In the genomic region with DNA sequence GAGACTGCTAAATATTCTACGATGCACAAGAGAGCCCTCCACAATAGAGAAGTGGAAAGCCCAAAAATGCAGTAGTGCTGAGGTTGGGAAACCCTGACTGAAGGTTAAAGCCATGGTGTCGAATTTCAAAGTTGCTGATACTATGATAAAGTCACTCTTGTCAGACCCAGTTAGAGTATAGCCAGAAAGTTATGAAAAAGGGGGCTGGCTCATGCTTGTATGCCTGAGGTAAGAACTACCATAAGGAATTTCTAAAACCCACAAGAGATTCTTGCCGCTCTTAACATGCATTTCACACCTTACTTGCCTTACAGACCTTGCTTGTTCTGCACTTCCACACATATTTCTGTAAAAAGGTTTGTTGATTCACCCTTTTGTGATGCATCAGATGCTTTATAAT, we compare ENCODE assay signal across 9 cellular contexts.
DNase-seq lines count a peak whose midpoint lies in the region; ATAC-seq, FAIRE-seq and TF ChIP-seq lines count a peak whose summit lies in the region.
"Had no signal": no experiment of that assay in that cellular context is flagged by ENCODE, and none has a peak within 500 bp of the region (broad histone marks: within the 10 kb centered on the region; RNA-seq: fewer than 3 reads in every experiment).

No MANE protein-coding gene starts in this region.

- H3K4me3 ChIP-seq in astrocyte of the spinal cord (ENCODE audit: low read depth, low read length) (no peak overlapping the region), neuronal stem cell (ENCODE audit: low read length in 2 of 2) (no peak overlapping the region), small intestine (ENCODE audit: low read depth in 1 of 2, low read length in 2 of 2) (no peak overlapping the region)
- H3K4me3 ChIP-seq: spleen had no signal

- H3K79me1 ChIP-seq in neuronal stem cell (ENCODE audit: low read depth, low read length) = no peaks in the 10 kb centered on the region

- H2BK120ac ChIP-seq in neuronal stem cell (ENCODE audit: low read depth, low read length) = no peak overlapping the region

- no peak overlapping the region for H2BK12ac ChIP-seq in neuronal stem cell (ENCODE audit: low read length)

- no peak for FAIRE-seq in small intestine (lab: Jason Lieb, UNC)

- no peak overlapping the region for H3K14ac ChIP-seq in neuronal stem cell (ENCODE audit: low read length)

- H3K4me2 ChIP-seq in neuronal stem cell (ENCODE audit: insufficient read depth, low read length, poor library complexity, severe bottlenecking) = no peak overlapping the region

- H3K36me3 ChIP-seq in neuronal stem cell (replicated peaks in 1 of 2; ENCODE audit: control insufficient read depth in 2 of 2, insufficient read depth in 2 of 2, low read length in 2 of 2) (no peaks in the 10 kb centered on the region), small intestine (ENCODE audit: control insufficient read depth in 2 of 2, insufficient read depth in 2 of 2, low read length in 2 of 2) (no peaks in the 10 kb centered on the region)
- H3K36me3 ChIP-seq: spleen had no signal

- no peak for TF ChIP-seq CTCF in astrocyte of the spinal cord (IDR thresholded peaks at IDR 0.05; ENCODE audit: low read depth, low read length)

- peak; percentile 30 for DNase-seq in NCI-H2171 treated with DMSO at 0.1 percent for 48 hours (lab: John Stamatoyannopoulos, UW)
- no peak for DNase-seq in NCI-H2171 (lab: John Stamatoyannopoulos, UW)
- DNase-seq in OCI-M1 (lab: John Stamatoyannopoulos, UW) = peak; percentile 90
- peak; percentile 10 for DNase-seq in astrocyte of the spinal cord (ENCODE audit: low read depth, low spot score)
- DNase-seq in neuronal stem cell (ENCODE audit: low spot score) = no peak
- DNase-seq in nucleus accumbens (lab: John Stamatoyannopoulos, UW) = no peak
- DNase-seq in small intestine = no peak
- DNase-seq in sciatic nerve (ENCODE audit: low spot score) = no peak
- DNase-seq: spleen had no signal

- H2BK15ac ChIP-seq in neuronal stem cell (ENCODE audit: low read length) = no peak overlapping the region

- in situ Hi-C loops in astrocyte of the spinal cord (cut with HindIII; ENCODE audit: low sequenced_read_pairs) = no loop called here

- H2AFZ ChIP-seq in neuronal stem cell (ENCODE audit: low read length) = peak overlapping the region; percentile 23

- intact Hi-C loops in sciatic nerve (cut with DNase I) = no loop called here

- no peak overlapping the region for H3K4ac ChIP-seq in neuronal stem cell (ENCODE audit: low read length)

- ATAC-seq in sciatic nerve = no peak

- H3K27me3 ChIP-seq in neuronal stem cell (ENCODE audit: control insufficient read depth in 3 of 3, insufficient read depth in 3 of 3, low read depth in 1 of 3, low read length in 3 of 3) (no peaks in the 10 kb centered on the region), small intestine (ENCODE audit: control insufficient read depth in 2 of 2, insufficient read depth in 2 of 2, low read length in 2 of 2) (no peaks in the 10 kb centered on the region)
- H3K27me3 ChIP-seq: spleen had no signal

- H3K9me3 ChIP-seq in neuronal stem cell (replicated peaks in 1 of 2; ENCODE audit: control insufficient read depth in 2 of 2, insufficient read depth in 1 of 2, low read depth in 1 of 2, low read length in 2 of 2) (no peaks in the 10 kb centered on the region), small intestine (ENCODE audit: control insufficient read depth, low read depth) (no peaks in the 10 kb centered on the region)

- H2AK5ac ChIP-seq in neuronal stem cell (ENCODE audit: low read depth, low read length) = no peak overlapping the region

- WGBS in neuronal stem cell (ENCODE audit: extremely low coverage in 2 of 2, insufficient read length in 2 of 2, insufficient replicate concordance in 1 of 2), 2 donors = no CpG with 5 or more reads among the region's 3 CpGs
- 30 to 54% (median 42%) methylated on average over 3 of the region's 3 CpGs for WGBS in small intestine, 3 donors

- H3K27ac ChIP-seq in neuronal stem cell (replicated peaks; ENCODE audit: low read length) (no peak overlapping the region), small intestine (ENCODE audit: low read depth in 1 of 2, low read length in 1 of 2) (no peak overlapping the region)
- H3K27ac ChIP-seq: spleen had no signal

- H3K4me1 ChIP-seq in neuronal stem cell (ENCODE audit: control insufficient read depth in 2 of 2, insufficient read depth in 1 of 2, low read depth in 1 of 2, low read length in 2 of 2) (peaks cover 0 to 6% of the 10 kb centered on the region in 2 donors), small intestine (ENCODE audit: control insufficient read depth in 2 of 2, insufficient read depth in 1 of 2, low read depth in 1 of 2, low read length in 1 of 2) (no peaks in the 10 kb centered on the region)
- H3K4me1 ChIP-seq: spleen had no signal

- H3K23ac ChIP-seq in neuronal stem cell (ENCODE audit: low read depth, low read length, poor library complexity) = no peak overlapping the region

- H2BK5ac ChIP-seq in neuronal stem cell (ENCODE audit: low read length) = no peak overlapping the region

- H3K9ac ChIP-seq in neuronal stem cell (ENCODE audit: low read depth, low read length, poor library complexity) = no peak overlapping the region

- H4K91ac ChIP-seq in neuronal stem cell (ENCODE audit: low read depth, low read length, poor library complexity) = no peak overlapping the region

- no peak overlapping the region for H3K18ac ChIP-seq in neuronal stem cell (ENCODE audit: low read length)

- H4K8ac ChIP-seq in neuronal stem cell (ENCODE audit: low read depth, low read length) = no peak overlapping the region

Comparison
In these comparisons a context has a peak if more than half of its experiments do, and no peak if none do; other contexts are left out.
1. DNase-seq: peak in NCI-H2171 treated with DMSO at 0.1 percent for 48 hours (single experiment), OCI-M1 (single experiment) and astrocyte of the spinal cord (single experiment); none in NCI-H2171 (single experiment), neuronal stem cell (single experiment), nucleus accumbens (0 of 56), small intestine (single experiment) and sciatic nerve (single experiment).